Comparison of ENCODE assay signal across 15 cellular contexts in the genomic region with DNA sequence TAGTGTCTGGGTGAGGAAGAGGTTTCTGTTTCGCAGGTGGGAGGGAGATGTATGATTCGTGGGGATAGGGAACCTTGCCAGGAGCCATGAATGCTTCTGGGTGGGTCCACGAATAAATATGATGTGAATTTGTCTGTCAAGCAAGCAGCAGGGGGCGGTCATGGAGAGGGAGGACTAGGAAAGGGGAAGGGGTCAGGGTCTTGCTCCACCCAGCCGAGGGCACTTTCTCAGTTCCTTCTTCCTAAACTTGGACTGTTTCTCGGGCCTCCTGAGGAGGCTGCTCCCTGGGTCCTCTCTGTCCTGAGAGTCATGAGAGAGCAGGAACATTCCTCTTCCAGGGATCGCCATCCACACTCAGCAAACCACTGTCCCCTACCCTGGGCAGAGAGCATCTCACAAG.
A peak's percentile ranks its signal among the peaks of the same experiment; 100 is the strongest.
DNase-seq lines count a peak whose midpoint lies in the region; ATAC-seq and TF ChIP-seq lines count a peak whose summit lies in the region.
"Had no signal": no experiment of that assay in that cellular context is flagged by ENCODE, and none has a peak within 500 bp of the region (broad histone marks: within the 10 kb centered on the region; RNA-seq: fewer than 3 reads in every experiment).

No MANE protein-coding gene starts in this region.

- intact Hi-C loops in activated CD4-positive, alpha-beta T cell treated with anti-CD3 and anti-CD28 coated beads for 36 hours (cut with DNase I, micrococcal nuclease), result loop anchor here (2.0 to 5.0 kb wide), 6 partner anchors 119 to 569 kb away; a partner anchor contains a TSS
- intact Hi-C loops in spleen (cut with DNase I; ENCODE audit: low total_unique reads), result no loop called here

- WGBS in spleen, 5 donors, result 29 to 43% (median 37%) methylated on average over 7 of the region's 7 CpGs

- H3K4me1 ChIP-seq in spleen, result peaks cover 16 to 90% (median 49%) of the 10 kb centered on the region in 6 donors

- peak; percentile 39 for DNase-seq in activated CD4-positive, alpha-beta T cell treated with anti-CD3 and anti-CD28 coated beads for 36 hours
- no peak for DNase-seq in activated CD4-positive, alpha-beta T cell treated with anti-CD3 and anti-CD28 coated beads, Interleukin-2, amount 50 U/mL, for 4 hours
- DNase-seq in NOMO-1 treated with dmso at 0.1 percent for 144 hours (lab: John Stamatoyannopoulos, UW; ENCODE audit: unreplicated experiment), result peak; percentile 50
- no peak for DNase-seq in effector memory CD8-positive, alpha-beta T cell
- peak; percentile 80 for DNase-seq in spleen
- no peak for DNase-seq in NK-92 (lab: John Stamatoyannopoulos, UW; ENCODE audit: unreplicated experiment)
- DNase-seq in NCI-H345 treated with DMSO at 0.1 percent for 48 hours (lab: John Stamatoyannopoulos, UW; ENCODE audit: unreplicated experiment), result no peak
- DNase-seq: activated CD4-positive, CD25-positive, alpha-beta regulatory T cell; amniotic stem cell; DMS79; effector memory CD4-positive, alpha-beta T cell; hippocampal formation; NCI-H2107 had no signal

- H3K27ac Mint-ChIP-seq in activated CD4-positive, alpha-beta T cell treated with anti-CD3 and anti-CD28 coated beads for 36 hours, result peak overlapping the region; percentile 72
- H3K27ac Mint-ChIP-seq in effector memory CD8-positive, alpha-beta T cell, result peak overlapping the region; percentile 90 to 92

- peak overlapping the region in 7 of 8 donors; percentile 22 to 86 (median 71) for H3K27ac ChIP-seq in spleen

- H3K9me3 ChIP-seq in spleen, result peaks cover 0 to 6% (median 0%) of the 10 kb centered on the region in 8 donors

- ATAC-seq in activated CD4-positive, alpha-beta T cell treated with anti-CD3 and anti-CD28 coated beads for 36 hours, result no peak
- ATAC-seq in effector memory CD8-positive, alpha-beta T cell (replicated peaks), result no peak
- no peak for ATAC-seq in GM21723 (IDR thresholded peaks at IDR 0.05; ENCODE audit: unreplicated experiment)

- peak overlapping the region in 1 of 8 donors; percentile 29 for H3K4me3 ChIP-seq in spleen
- H3K4me3 ChIP-seq: skin epidermis had no signal

- peaks cover 56% of the 10 kb centered on the region for H3K4me1 Mint-ChIP-seq in activated CD4-positive, alpha-beta T cell treated with anti-CD3 and anti-CD28 coated beads for 36 hours
- peaks cover 19 to 25% of the 10 kb centered on the region in 2 donors for H3K4me1 Mint-ChIP-seq in effector memory CD8-positive, alpha-beta T cell (ENCODE audit: low read depth in 2 of 2)

- peaks cover 52% of the 10 kb centered on the region for H3K36me3 Mint-ChIP-seq in activated CD4-positive, alpha-beta T cell treated with anti-CD3 and anti-CD28 coated beads for 36 hours (ENCODE audit: low read depth)
- peaks cover 31% of the 10 kb centered on the region for H3K36me3 Mint-ChIP-seq in effector memory CD8-positive, alpha-beta T cell (ENCODE audit: insufficient read depth)

- CTCF ChIA-PET in activated CD4-positive, alpha-beta T cell treated with anti-CD3 and anti-CD28 coated beads for 36 hours (lab: Charles Lee), result no interaction called here

- no peaks in the 10 kb centered on the region for H3K9me3 Mint-ChIP-seq in activated CD4-positive, alpha-beta T cell treated with anti-CD3 and anti-CD28 coated beads for 36 hours (ENCODE audit: low read depth)
- H3K9me3 Mint-ChIP-seq in effector memory CD8-positive, alpha-beta T cell, result no peaks in the 10 kb centered on the region

- POLR2A ChIA-PET in activated CD4-positive, alpha-beta T cell treated with anti-CD3 and anti-CD28 coated beads for 36 hours (lab: Charles Lee), result no interaction called here

- H3K4me3 Mint-ChIP-seq in activated CD4-positive, alpha-beta T cell treated with anti-CD3 and anti-CD28 coated beads for 36 hours, result peak overlapping the region; percentile 13
- peak overlapping the region; percentile 8 to 17 for H3K4me3 Mint-ChIP-seq in effector memory CD8-positive, alpha-beta T cell

- H3K27me3 Mint-ChIP-seq in activated CD4-positive, alpha-beta T cell treated with anti-CD3 and anti-CD28 coated beads for 36 hours, result no peaks in the 10 kb centered on the region
- H3K27me3 Mint-ChIP-seq in effector memory CD8-positive, alpha-beta T cell, result no peaks in the 10 kb centered on the region

- TF ChIP-seq POLR2A in spleen (IDR thresholded peaks at IDR 0.05), result no peak

- no peaks in the 10 kb centered on the region for H3K27me3 ChIP-seq in spleen (replicated peaks in 1 of 7)

- H3K36me3 ChIP-seq in spleen, result peaks cover 0 to 98% (median 40%) of the 10 kb centered on the region in 6 donors

- peak in 1 of 11 experiments; percentile 13 for TF ChIP-seq CTCF in spleen (IDR thresholded peaks at IDR 0.05 in 8 of 11, conservative IDR thresholded peaks at IDR 0.05 in 3 of 11)

Comparison
In these comparisons a context has a peak if more than half of its experiments do, and no peak if none do; other contexts are left out.
1. DNase-seq: peak in activated CD4-positive, alpha-beta T cell treated with anti-CD3 and anti-CD28 coated beads for 36 hours (single experiment), NOMO-1 treated with dmso at 0.1 percent for 144 hours (single experiment) and spleen (single experiment); none in activated CD4-positive, alpha-beta T cell treated with anti-CD3 and anti-CD28 coated beads, Interleukin-2, amount 50 U/mL, for 4 hours (0 of 2), effector memory CD8-positive, alpha-beta T cell (0 of 3), NK-92 (single experiment) and NCI-H345 treated with DMSO at 0.1 percent for 48 hours (single experiment).